15 cellular contexts compared by ENCODE assay signal in the genomic region with DNA sequence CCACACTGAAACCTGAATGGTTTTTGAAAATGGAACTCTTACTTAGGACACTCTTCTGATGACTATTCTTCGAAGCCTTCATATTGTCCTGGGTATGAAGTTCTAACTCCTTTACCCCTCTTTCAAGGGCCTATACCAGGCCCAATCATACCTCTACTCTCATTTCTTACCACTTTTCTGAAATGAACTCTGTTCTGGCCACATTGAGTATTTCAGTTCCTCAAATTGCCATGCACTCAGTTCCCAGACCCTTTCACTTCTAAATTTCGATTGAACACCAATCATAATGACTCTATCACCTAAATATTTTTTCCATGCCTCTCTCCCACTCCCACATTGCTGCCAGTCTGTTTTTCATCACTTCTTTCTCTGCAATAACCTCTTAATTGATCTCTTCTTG. TPM values are rescaled to one million over a fixed set of nuclear protein-coding genes. Genes with fewer than 3 reads are reported as not detected.
DNase-seq lines count a peak whose midpoint lies in the region; ATAC-seq, FAIRE-seq and TF ChIP-seq lines count a peak whose summit lies in the region.
"Had no signal": no experiment of that assay in that cellular context is flagged by ENCODE, and none has a peak within 500 bp of the region (broad histone marks: within the 10 kb centered on the region; RNA-seq: fewer than 3 reads in every experiment).

No MANE protein-coding gene starts in this region.

- FAIRE-seq in RCC 7860 (lab: Jason Lieb, UNC): no peak
- FAIRE-seq: K562 had no signal

- no peak for TF ChIP-seq CTCF in dorsolateral prefrontal cortex (IDR thresholded peaks at IDR 0.05 in 54 of 56, conservative IDR thresholded peaks at IDR 0.05 in 2 of 56; ENCODE audit: low read depth in 1 of 56, partially characterized antibody in 56 of 56)

- no peak overlapping the region for H3K4me3 ChIP-seq in dorsolateral prefrontal cortex
- H3K4me3 ChIP-seq: K562 had no signal

- H3K27me3 ChIP-seq in dorsolateral prefrontal cortex: no peaks in the 10 kb centered on the region

- no peak overlapping the region for H3K27ac ChIP-seq in dorsolateral prefrontal cortex

- intact Hi-C loops in dorsolateral prefrontal cortex (cut with DNase I): loop anchor here in 1 of 2 donors (10.0 kb wide), 1 partner anchor 101 kb away; no protein-coding TSS in a partner anchor

- DNase-seq in NOMO-1 treated with DMSO at 0.1 percent for 48 hours (lab: John Stamatoyannopoulos, UW; ENCODE audit: unreplicated experiment) (peak; percentile 60), RCC 7860 (ENCODE audit: low spot score) (no peak), dorsolateral prefrontal cortex (no peak), SKM-1 (lab: John Stamatoyannopoulos, UW; ENCODE audit: unreplicated experiment) (no peak)
- DNase-seq in stimulated activated CD4-positive, alpha-beta T cell treated with anti-CD3 and anti-CD28 coated beads, Interleukin-2, amount 100 ng/mL, for 24 hours: no peak
- DNase-seq: activated CD4-positive, alpha-beta T cell treated with anti-CD3 and anti-CD28 coated beads, Interleukin-2, amount 10 ng/mL, durations not matched to agents 7 days and 5 days; amniotic stem cell; CD4-positive, CD25-positive, alpha-beta regulatory T cell; NCI-H345; stimulated activated CD8-positive, alpha-beta memory T cell treated with anti-CD3 and anti-CD28 coated beads, Interleukin-4, amount 100 ng/mL, for 48 hours had no signal

- ATAC-seq in GM18517 (IDR thresholded peaks at IDR 0.05; ENCODE audit: unreplicated experiment) (peak; percentile 100), GM21381 (IDR thresholded peaks at IDR 0.05; ENCODE audit: unreplicated experiment) (peak; percentile 100), HG03039 (IDR thresholded peaks at IDR 0.05; ENCODE audit: unreplicated experiment) (peak; percentile 100)
- ATAC-seq: K562, SK-N-SH treated with all-trans-retinoic acid at 6 μM for 48 hours had no signal

RNA-seq across cellular contexts. Expression of a gene that starts 53.7 kb away (rescaled TPM):
- 10 to 100 TPM in 86 of 120 experiments, 1 to 10 TPM in 34; 4.5 to 56.8 (median 15.0) TPM for total RNA-seq in dorsolateral prefrontal cortex

RNA-seq across cellular contexts. Expression of a gene that starts 53.8 kb away (rescaled TPM):
- 10 to 100 TPM in 17 of 120 experiments, 1 to 10 TPM in 101, under 1 TPM in 2; 0.69 to 15.7 (median 5.3) TPM for total RNA-seq in dorsolateral prefrontal cortex
- total RNA-seq: K562 had no signal
